7 cellular contexts compared by ENCODE assay signal in the genomic region with DNA sequence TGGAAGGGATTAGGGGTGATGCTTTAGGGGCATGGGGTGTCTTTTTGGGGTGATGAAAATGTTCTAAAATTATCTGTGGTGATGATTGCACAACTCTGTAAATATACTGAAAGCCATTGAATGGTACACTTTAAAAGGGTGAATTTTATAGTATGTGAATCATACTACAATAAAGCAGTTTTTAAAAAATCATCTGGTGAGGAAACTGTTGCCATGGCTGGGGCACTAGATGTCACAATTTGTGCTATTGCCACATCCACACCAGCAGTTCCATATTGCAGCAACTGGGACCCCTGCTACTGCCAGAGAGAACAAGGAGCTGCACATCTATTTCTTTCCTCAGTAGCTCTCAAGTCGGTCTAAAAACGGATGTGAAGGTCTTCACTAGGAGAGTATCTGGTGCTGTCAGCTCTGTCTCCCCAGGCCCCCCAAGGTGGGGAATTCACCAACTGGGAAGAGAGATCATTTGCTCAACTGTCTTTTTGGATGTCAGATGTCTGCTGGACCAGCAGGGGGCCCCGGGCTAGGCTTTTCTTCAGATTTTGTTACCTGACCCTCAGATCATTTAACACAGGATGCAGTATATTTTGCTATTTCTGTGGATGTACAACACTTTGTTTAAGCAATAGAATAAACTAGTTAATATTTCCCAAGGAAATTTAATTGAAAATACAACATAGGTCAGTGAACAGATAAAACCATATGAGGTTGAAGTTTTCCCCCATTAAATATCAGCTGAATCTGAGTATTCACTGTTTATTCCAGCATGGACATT. TPM values are rescaled to one million over a fixed set of nuclear protein-coding genes. Genes with fewer than 3 reads are reported as not detected.
DNase-seq lines count a peak whose midpoint lies in the region; ATAC-seq and TF ChIP-seq lines count a peak whose summit lies in the region.

No MANE protein-coding gene starts in this region.

- TF ChIP-seq CTCF in GM12864 (IDR thresholded peaks at IDR 0.05; ENCODE audit: low read depth, low read length, missing control alignments), result peak; percentile 62

- H3K27ac ChIP-seq in aorta (ENCODE audit: low read depth in 1 of 2, low read length in 2 of 2), result no peak overlapping the region

- ATAC-seq in activated T-cell treated with anti-CD3 and anti-CD28 coated beads, Interleukin-2, amount 50 U/mL, for 4 hours, result no peak
- peak; percentile 88 for ATAC-seq in left lobe of liver
- ATAC-seq in HG02571 (IDR thresholded peaks at IDR 0.05; ENCODE audit: unreplicated experiment), result no peak
- ATAC-seq in aorta (ENCODE audit: low FRiP score), result no peak
- no peak for ATAC-seq in HG03521 (IDR thresholded peaks at IDR 0.05; ENCODE audit: unreplicated experiment)

- no peaks in the 10 kb centered on the region for H3K9me3 ChIP-seq in aorta (ENCODE audit: control insufficient read depth, low read length)

- H3K4me3 Mint-ChIP-seq in activated T-cell treated with anti-CD3 and anti-CD28 coated beads, Interleukin-2, amount 50 U/mL, for 4 hours, result no peak overlapping the region

- H3K4me3 ChIP-seq in GM12864 (ENCODE audit: low read depth, low read length) (no peak overlapping the region), aorta (ENCODE audit: low read length in 2 of 2) (no peak overlapping the region)

- 41 to 45% methylated on average over 3 of the region's 3 CpGs for WGBS in aorta, 2 donors

- H3K9me3 Mint-ChIP-seq in activated T-cell treated with anti-CD3 and anti-CD28 coated beads, Interleukin-2, amount 50 U/mL, for 4 hours, result no peaks in the 10 kb centered on the region

- H3K27me3 Mint-ChIP-seq in activated T-cell treated with anti-CD3 and anti-CD28 coated beads, Interleukin-2, amount 50 U/mL, for 4 hours (ENCODE audit: low read depth), result no peaks in the 10 kb centered on the region

- no peaks in the 10 kb centered on the region for H3K27me3 ChIP-seq in aorta (ENCODE audit: control insufficient read depth in 1 of 2, insufficient read depth in 2 of 2, low read length in 1 of 2)

- H3K4me1 Mint-ChIP-seq in activated T-cell treated with anti-CD3 and anti-CD28 coated beads, Interleukin-2, amount 50 U/mL, for 4 hours (ENCODE audit: low read depth), result peaks cover 2% of the 10 kb centered on the region

- DNase-seq in GM12864 (ENCODE audit: low read depth) (no peak), NAMALWA (ENCODE audit: low spot score) (peak; percentile 47), left lobe of liver (ENCODE audit: low spot score) (no peak), aorta (no peak)
- DNase-seq in activated T-cell treated with anti-CD3 and anti-CD28 coated beads, Interleukin-2, amount 50 U/mL, for 4 hours, result peak; percentile 14

- H3K36me3 Mint-ChIP-seq in activated T-cell treated with anti-CD3 and anti-CD28 coated beads, Interleukin-2, amount 50 U/mL, for 4 hours (ENCODE audit: insufficient read depth), result peaks cover 2% of the 10 kb centered on the region

- no peaks in the 10 kb centered on the region for H3K4me1 ChIP-seq in aorta (ENCODE audit: control insufficient read depth in 1 of 2, insufficient read depth in 2 of 2, low read length in 2 of 2)

- no peaks in the 10 kb centered on the region for H3K36me3 ChIP-seq in aorta (ENCODE audit: control insufficient read depth in 1 of 2, insufficient read depth in 2 of 2, low read length in 1 of 2)

- intact Hi-C loops in aorta (cut with DNase I), result no loop called here

RNA-seq across cellular contexts. Expression of gene CMYA5, which starts 13.2 kb away (rescaled TPM):
- total RNA-seq in activated T-cell treated with anti-CD3 and anti-CD28 coated beads, Interleukin-2, amount 50 U/mL, for 4 hours, result under 1 TPM; 0.10 to 0.22 (median 0.11) TPM
- 1.3 TPM for total RNA-seq in left lobe of liver
- total RNA-seq in aorta, result 1 to 10 TPM; 1.0 to 5.9 TPM
- 1 to 10 TPM in 1 of 2 donors, under 1 TPM in 1; 0.61 to 3.3 TPM for polyA plus RNA-seq in aorta

Comparison
In these comparisons a context has a peak if more than half of its experiments do, and no peak if none do; other contexts are left out.
1. DNase-seq: peak in NAMALWA (single experiment) and activated T-cell treated with anti-CD3 and anti-CD28 coated beads, Interleukin-2, amount 50 U/mL, for 4 hours (single experiment); none in GM12864 (single experiment), left lobe of liver (single experiment) and aorta (0 of 2).